Comparison of ENCODE assay signal across 18 cellular contexts in the genomic region with DNA sequence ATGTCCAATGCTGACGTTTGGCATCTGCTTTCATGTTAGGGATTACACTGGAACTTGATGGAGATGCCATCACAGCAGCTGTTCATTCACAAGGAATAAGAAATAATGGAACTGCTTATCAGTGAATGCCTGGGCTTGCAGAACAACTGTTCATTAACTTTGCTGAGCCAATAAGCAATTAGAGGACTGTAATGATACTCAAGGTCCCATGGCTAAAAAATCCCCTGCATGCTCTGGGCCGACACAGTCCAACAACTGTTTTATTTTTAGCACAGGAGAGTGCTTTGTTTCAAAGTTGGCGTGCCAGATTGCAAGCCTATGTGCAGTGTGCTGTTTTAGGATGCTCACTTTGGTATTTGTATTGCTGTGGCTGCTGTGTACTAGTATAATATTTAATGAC.
DNase-seq lines count a peak whose midpoint lies in the region; ATAC-seq lines count a peak whose summit lies in the region.
"Had no signal": no experiment of that assay in that cellular context is flagged by ENCODE, and none has a peak within 500 bp of the region (broad histone marks: within the 10 kb centered on the region; RNA-seq: fewer than 3 reads in every experiment).

No MANE protein-coding gene starts in this region.

- DNase-seq in DMS 273 (lab: John Stamatoyannopoulos, UW; ENCODE audit: unreplicated experiment) (peak; percentile 62), foreskin melanocyte (peak; percentile 86), myocyte (ENCODE audit: low read depth) (peak; percentile 89)
- DNase-seq: BE2C; CD4-positive, alpha-beta T cell; GF-D8; KBM-7; NCI-H1092; NCI-H146; NCI-H226; PC-3; T-helper 1 cell had no signal

- ATAC-seq in GM18868 (IDR thresholded peaks at IDR 0.05; ENCODE audit: unreplicated experiment) (peak; percentile 35), HG02798 (IDR thresholded peaks at IDR 0.05; ENCODE audit: poor library complexity, unreplicated experiment) (no peak), GM18870 (IDR thresholded peaks at IDR 0.05; ENCODE audit: unreplicated experiment) (no peak), HG02870 (IDR thresholded peaks at IDR 0.05; ENCODE audit: unreplicated experiment) (no peak)
- ATAC-seq: GM23338, HCT116, PC-3 had no signal
